In genomic region chr1:67850151-67850551, GRCh38 we compare ENCODE assay signal across 8 cellular contexts. TPM values are rescaled to one million over a fixed set of nuclear protein-coding genes. Genes with fewer than 3 reads are reported as not detected.
A peak's percentile ranks its signal among the peaks of the same experiment; 100 is the strongest.
DNase-seq lines count a peak whose midpoint lies in the region; FAIRE-seq and TF ChIP-seq lines count a peak whose summit lies in the region.

No MANE protein-coding gene starts in this region.

- H2BK15ac ChIP-seq in mesendoderm (replicated peaks; ENCODE audit: low read depth) = no peak overlapping the region

- H3K79me1 ChIP-seq in mesendoderm (ENCODE audit: low read length) = no peaks in the 10 kb centered on the region

- no peaks in the 10 kb centered on the region for H3K36me3 ChIP-seq in bronchial epithelial cell (ENCODE audit: control insufficient read depth, insufficient read depth, low read length)
- H3K36me3 ChIP-seq in mesendoderm (ENCODE audit: control insufficient read depth, insufficient read depth, low read length) = no peaks in the 10 kb centered on the region

- no peak overlapping the region for H3K27ac ChIP-seq in mesendoderm (ENCODE audit: low read depth, low read length)

- no peaks in the 10 kb centered on the region for H3K4me1 Mint-ChIP-seq in activated T-helper 1 cell treated with anti-CD3 and anti-CD28 coated beads, Interleukin-12 subunit alpha, Interleukin-12 subunit beta, Interleukin-2, Interleukin-4 antibody, amounts not matched to agents 30 ng/mL and 10 ng/mL and 1 ng/mL, durations not matched to agents 14 hours and 24 hours and 36 hours (ENCODE audit: low read depth)

- no peak overlapping the region for H3K4me3 Mint-ChIP-seq in activated T-helper 1 cell treated with anti-CD3 and anti-CD28 coated beads, Interleukin-12 subunit alpha, Interleukin-12 subunit beta, Interleukin-2, Interleukin-4 antibody, amounts not matched to agents 30 ng/mL and 10 ng/mL and 1 ng/mL, durations not matched to agents 14 hours and 24 hours and 36 hours

- H3K4me3 ChIP-seq in GM12865 (ENCODE audit: low read depth, low read length) = no peak overlapping the region
- no peak overlapping the region for H3K4me3 ChIP-seq in bronchial epithelial cell (ENCODE audit: low read depth, low read length)
- no peak overlapping the region for H3K4me3 ChIP-seq in mesendoderm (ENCODE audit: low read length)

- FAIRE-seq in A204.1 (lab: Jason Lieb, UNC) (peak; percentile 90), bronchial epithelial cell (lab: Jason Lieb, UNC) (no peak)

- no peak overlapping the region for H4K8ac ChIP-seq in mesendoderm (ENCODE audit: low read depth, low read length)

- DNase-seq in GM12865 (ENCODE audit: low read depth) = peak; percentile 25
- peak; percentile 61 for DNase-seq in NCI-H2227 (lab: John Stamatoyannopoulos, UW; ENCODE audit: unreplicated experiment)
- peak; percentile 52 for DNase-seq in bronchial epithelial cell (ENCODE audit: low read depth)
- peak; percentile 40 for DNase-seq in mesendoderm
- no peak for DNase-seq in activated T-helper 1 cell treated with anti-CD3 and anti-CD28 coated beads, Interleukin-12 subunit alpha, Interleukin-12 subunit beta, Interleukin-2, Interleukin-4 antibody, amounts not matched to agents 30 ng/mL and 10 ng/mL and 1 ng/mL, durations not matched to agents 14 hours and 24 hours and 36 hours (ENCODE audit: low spot score)
- DNase-seq in HuH-7.5 (ENCODE audit: low spot score) = no peak
- no peak for DNase-seq in DMS79 treated with DMSO at 0.1 percent for 48 hours (lab: John Stamatoyannopoulos, UW)

- peaks cover 4% of the 10 kb centered on the region for H3K27me3 Mint-ChIP-seq in activated T-helper 1 cell treated with anti-CD3 and anti-CD28 coated beads, Interleukin-12 subunit alpha, Interleukin-12 subunit beta, Interleukin-2, Interleukin-4 antibody, amounts not matched to agents 30 ng/mL and 10 ng/mL and 1 ng/mL, durations not matched to agents 14 hours and 24 hours and 36 hours (ENCODE audit: insufficient read depth)

- TF ChIP-seq CTCF in GM12865 (IDR thresholded peaks at IDR 0.05; ENCODE audit: insufficient read depth, low read depth, low read length, missing control alignments) (peak; percentile 39), bronchial epithelial cell (IDR thresholded peaks at IDR 0.05; ENCODE audit: insufficient read depth, low read length, severe bottlenecking) (peak; percentile 41)

- no peaks in the 10 kb centered on the region for H3K4me1 ChIP-seq in mesendoderm (ENCODE audit: control insufficient read depth, low read depth, low read length)

- H3K9ac ChIP-seq in mesendoderm (ENCODE audit: low read length) = no peak overlapping the region

- H3K4ac ChIP-seq in mesendoderm (ENCODE audit: low read depth, low read length) = no peak overlapping the region

- H3K56ac ChIP-seq in mesendoderm (ENCODE audit: low read length) = no peak overlapping the region

- H3K36me3 Mint-ChIP-seq in activated T-helper 1 cell treated with anti-CD3 and anti-CD28 coated beads, Interleukin-12 subunit alpha, Interleukin-12 subunit beta, Interleukin-2, Interleukin-4 antibody, amounts not matched to agents 30 ng/mL and 10 ng/mL and 1 ng/mL, durations not matched to agents 14 hours and 24 hours and 36 hours (ENCODE audit: low read depth) = no peaks in the 10 kb centered on the region

- H3K9me3 Mint-ChIP-seq in activated T-helper 1 cell treated with anti-CD3 and anti-CD28 coated beads, Interleukin-12 subunit alpha, Interleukin-12 subunit beta, Interleukin-2, Interleukin-4 antibody, amounts not matched to agents 30 ng/mL and 10 ng/mL and 1 ng/mL, durations not matched to agents 14 hours and 24 hours and 36 hours = no peaks in the 10 kb centered on the region

- intact Hi-C loops in activated T-helper 1 cell treated with anti-CD3 and anti-CD28 coated beads, Interleukin-12 subunit alpha, Interleukin-12 subunit beta, Interleukin-2, Interleukin-4 antibody, amounts not matched to agents 30 ng/mL and 10 ng/mL and 1 ng/mL, durations not matched to agents 14 hours and 24 hours and 36 hours (cut with micrococcal nuclease) = loop anchor here (2.0 to 10.0 kb wide), 4 partner anchors 161 to 1887 kb away; no protein-coding TSS in a partner anchor

- no peak overlapping the region for H3K4me2 ChIP-seq in mesendoderm (ENCODE audit: low read length)

- no peak overlapping the region for H3K18ac ChIP-seq in mesendoderm (ENCODE audit: low read length)

- no peak overlapping the region for H2BK5ac ChIP-seq in mesendoderm (ENCODE audit: low read length)

- no peaks in the 10 kb centered on the region for H3K27me3 ChIP-seq in bronchial epithelial cell (ENCODE audit: control insufficient read depth, insufficient read depth, low read length)
- H3K27me3 ChIP-seq in mesendoderm (ENCODE audit: insufficient read depth, low read length, poor library complexity) = no peaks in the 10 kb centered on the region

- no peak overlapping the region for H2BK120ac ChIP-seq in mesendoderm (ENCODE audit: low read depth, low read length)

- no peak overlapping the region for H2AK5ac ChIP-seq in mesendoderm (ENCODE audit: low read length)

- H4K5ac ChIP-seq in mesendoderm (ENCODE audit: low read length) = no peak overlapping the region

- no peaks in the 10 kb centered on the region for H3K79me2 ChIP-seq in mesendoderm (ENCODE audit: control insufficient read depth, insufficient read depth, low read length)

- H3K23ac ChIP-seq in mesendoderm (ENCODE audit: low read length) = no peak overlapping the region

- no peak overlapping the region for H3K27ac Mint-ChIP-seq in activated T-helper 1 cell treated with anti-CD3 and anti-CD28 coated beads, Interleukin-12 subunit alpha, Interleukin-12 subunit beta, Interleukin-2, Interleukin-4 antibody, amounts not matched to agents 30 ng/mL and 10 ng/mL and 1 ng/mL, durations not matched to agents 14 hours and 24 hours and 36 hours

RNA-seq across cellular contexts. Expression of gene GNG12, which starts 16.9 kb away (rescaled TPM):
- 75.3 and 88.3 TPM in 2 replicates for total RNA-seq in bronchial epithelial cell
- polyA plus RNA-seq in mesendoderm (2013, experiment 1 of 2) = 19.6 TPM
- 20.4 TPM for polyA plus RNA-seq in mesendoderm (2013, experiment 2 of 2)
- total RNA-seq in activated T-helper 1 cell treated with anti-CD3 and anti-CD28 coated beads, Interleukin-12 subunit alpha, Interleukin-12 subunit beta, Interleukin-2, Interleukin-4 antibody, amounts not matched to agents 30 ng/mL and 10 ng/mL and 1 ng/mL, durations not matched to agents 14 hours and 24 hours and 36 hours = 0.08 and 0.12 TPM in 2 replicates

Comparison
In these comparisons a context has a peak if more than half of its experiments do, and no peak if none do; other contexts are left out.
1. DNase-seq: peak in GM12865 (single experiment), NCI-H2227 (single experiment), bronchial epithelial cell (single experiment) and mesendoderm (single experiment); none in activated T-helper 1 cell treated with anti-CD3 and anti-CD28 coated beads, Interleukin-12 subunit alpha, Interleukin-12 subunit beta, Interleukin-2, Interleukin-4 antibody, amounts not matched to agents 30 ng/mL and 10 ng/mL and 1 ng/mL, durations not matched to agents 14 hours and 24 hours and 36 hours (single experiment), HuH-7.5 (single experiment) and DMS79 treated with DMSO at 0.1 percent for 48 hours (single experiment).
2. RNA of gene GNG12, which starts 16.9 kb away (total RNA-seq): 75.3 to 88.3 TPM in bronchial epithelial cell; 0.08 to 0.12 TPM in activated T-helper 1 cell treated with anti-CD3 and anti-CD28 coated beads, Interleukin-12 subunit alpha, Interleukin-12 subunit beta, Interleukin-2, Interleukin-4 antibody, amounts not matched to agents 30 ng/mL and 10 ng/mL and 1 ng/mL, durations not matched to agents 14 hours and 24 hours and 36 hours; every median in the first group is over 10 times any median in the second.